ENCODE assay signal across 14 cellular contexts in genomic region chr1:167502719-167503452, GRCh38. TPM values are rescaled to one million over a fixed set of nuclear protein-coding genes. Genes with fewer than 3 reads are reported as not detected.
A peak's percentile ranks its signal among the peaks of the same experiment; 100 is the strongest.
DNase-seq lines count a peak whose midpoint lies in the region; ATAC-seq lines count a peak whose summit lies in the region.
"Had no signal": no experiment of that assay in that cellular context is flagged by ENCODE, and none has a peak within 500 bp of the region (broad histone marks: within the 10 kb centered on the region; RNA-seq: fewer than 3 reads in every experiment).

No MANE protein-coding gene starts in this region.

- peak overlapping the region; percentile 69 for H3K4me3 Mint-ChIP-seq in activated T-helper 1 cell treated with anti-CD3 and anti-CD28 coated beads, Interleukin-12 subunit alpha, Interleukin-12 subunit beta, Interleukin-2, Interleukin-4 antibody, amounts not matched to agents 30 ng/mL and 10 ng/mL and 1 ng/mL, durations not matched to agents 14 hours and 24 hours and 36 hours
- peak overlapping the region; percentile 55 to 91 (median 85) for H3K4me3 Mint-ChIP-seq in immature natural killer cell

- H3K36me3 Mint-ChIP-seq in activated T-helper 1 cell treated with anti-CD3 and anti-CD28 coated beads, Interleukin-12 subunit alpha, Interleukin-12 subunit beta, Interleukin-2, Interleukin-4 antibody, amounts not matched to agents 30 ng/mL and 10 ng/mL and 1 ng/mL, durations not matched to agents 14 hours and 24 hours and 36 hours (ENCODE audit: low read depth) = peaks cover 50% of the 10 kb centered on the region
- peaks cover 46 to 68% (median 55%) of the 10 kb centered on the region in 3 donors for H3K36me3 Mint-ChIP-seq in immature natural killer cell

- peak; percentile 27 for DNase-seq in DMS 273 (lab: John Stamatoyannopoulos, UW; ENCODE audit: unreplicated experiment)
- DNase-seq in DMS 273 treated with DMSO at 0.1 percent for 48 hours (lab: John Stamatoyannopoulos, UW) = no peak
- peak; percentile 53 for DNase-seq in G401 (ENCODE audit: low spot score)
- DNase-seq in activated T-helper 1 cell treated with anti-CD3 and anti-CD28 coated beads, Interleukin-12 subunit alpha, Interleukin-12 subunit beta, Interleukin-2, Interleukin-4 antibody, amounts not matched to agents 30 ng/mL and 10 ng/mL and 1 ng/mL, durations not matched to agents 14 hours and 24 hours and 36 hours (ENCODE audit: low spot score) = no peak
- peak in 2 of 3 donors; percentile 3 to 4 for DNase-seq in immature natural killer cell
- DNase-seq in dermis blood vessel endothelial cell = no peak
- DNase-seq: aorta, cortex of kidney, hippocampal formation, left ventricle myocardium inferior had no signal

- peak overlapping the region; percentile 82 for H3K27ac Mint-ChIP-seq in activated T-helper 1 cell treated with anti-CD3 and anti-CD28 coated beads, Interleukin-12 subunit alpha, Interleukin-12 subunit beta, Interleukin-2, Interleukin-4 antibody, amounts not matched to agents 30 ng/mL and 10 ng/mL and 1 ng/mL, durations not matched to agents 14 hours and 24 hours and 36 hours
- peak overlapping the region; percentile 95 to 100 (median 98) for H3K27ac Mint-ChIP-seq in immature natural killer cell

- H3K9me3 Mint-ChIP-seq in activated T-helper 1 cell treated with anti-CD3 and anti-CD28 coated beads, Interleukin-12 subunit alpha, Interleukin-12 subunit beta, Interleukin-2, Interleukin-4 antibody, amounts not matched to agents 30 ng/mL and 10 ng/mL and 1 ng/mL, durations not matched to agents 14 hours and 24 hours and 36 hours = no peaks in the 10 kb centered on the region
- H3K9me3 Mint-ChIP-seq in immature natural killer cell = no peaks in the 10 kb centered on the region

- in situ Hi-C loops in G401 (cut with HindIII; ENCODE audit: low sequenced_read_pairs) = no loop called here

- ATAC-seq in HG02623 (IDR thresholded peaks at IDR 0.05; ENCODE audit: unreplicated experiment) = no peak
- ATAC-seq in HG03460 (IDR thresholded peaks at IDR 0.05; ENCODE audit: unreplicated experiment) = no peak

- H3K27me3 Mint-ChIP-seq in activated T-helper 1 cell treated with anti-CD3 and anti-CD28 coated beads, Interleukin-12 subunit alpha, Interleukin-12 subunit beta, Interleukin-2, Interleukin-4 antibody, amounts not matched to agents 30 ng/mL and 10 ng/mL and 1 ng/mL, durations not matched to agents 14 hours and 24 hours and 36 hours (ENCODE audit: insufficient read depth) = no peaks in the 10 kb centered on the region
- peaks cover 4 to 64% (median 55%) of the 10 kb centered on the region in 3 donors for H3K27me3 Mint-ChIP-seq in immature natural killer cell (ENCODE audit: low read depth in 3 of 3)

- intact Hi-C loops in activated T-helper 1 cell treated with anti-CD3 and anti-CD28 coated beads, Interleukin-12 subunit alpha, Interleukin-12 subunit beta, Interleukin-2, Interleukin-4 antibody, amounts not matched to agents 30 ng/mL and 10 ng/mL and 1 ng/mL, durations not matched to agents 14 hours and 24 hours and 36 hours (cut with micrococcal nuclease) = loop anchor here (2.0 to 5.0 kb wide), 2 partner anchors 14 to 129 kb away; partner anchors contain the start of gene RCSD1

- H3K4me1 Mint-ChIP-seq in activated T-helper 1 cell treated with anti-CD3 and anti-CD28 coated beads, Interleukin-12 subunit alpha, Interleukin-12 subunit beta, Interleukin-2, Interleukin-4 antibody, amounts not matched to agents 30 ng/mL and 10 ng/mL and 1 ng/mL, durations not matched to agents 14 hours and 24 hours and 36 hours (ENCODE audit: low read depth) = peaks cover 89% of the 10 kb centered on the region
- peaks cover 100% of the 10 kb centered on the region in 2 donors for H3K4me1 Mint-ChIP-seq in immature natural killer cell

RNA-seq across cellular contexts. Expression of gene CD247, which starts 15.4 kb away (rescaled TPM):
- 9.3 and 11.3 TPM in 2 replicates for total RNA-seq in G401 (2014; rRNA removed; shearing (Covaris generic))
- 237 and 238 TPM in 2 replicates for total RNA-seq in activated T-helper 1 cell treated with anti-CD3 and anti-CD28 coated beads, Interleukin-12 subunit alpha, Interleukin-12 subunit beta, Interleukin-2, Interleukin-4 antibody, amounts not matched to agents 30 ng/mL and 10 ng/mL and 1 ng/mL, durations not matched to agents 14 hours and 24 hours and 36 hours
- 1,000 to 10,000 TPM; 1,122 to 1,466 (median 1,335) TPM for polyA plus RNA-seq in immature natural killer cell
- total RNA-seq in dermis blood vessel endothelial cell = 0.09 TPM in 1 of 2 replicates, not detected in the other
- total RNA-seq: fibroblast of lung, SJSA1 had no signal
- polyA plus RNA-seq: fibroblast of lung had no signal

RNA-seq across cellular contexts. Expression of gene CREG1, which starts 50.7 kb away (rescaled TPM):
- total RNA-seq in G401 (2014; rRNA removed; shearing (Covaris generic)) = 1,472 and 1,526 TPM in 2 replicates
- 15.3 and 16.8 TPM in 2 replicates for total RNA-seq in activated T-helper 1 cell treated with anti-CD3 and anti-CD28 coated beads, Interleukin-12 subunit alpha, Interleukin-12 subunit beta, Interleukin-2, Interleukin-4 antibody, amounts not matched to agents 30 ng/mL and 10 ng/mL and 1 ng/mL, durations not matched to agents 14 hours and 24 hours and 36 hours
- 10 to 100 TPM; 12.4 to 18.0 (median 14.7) TPM for polyA plus RNA-seq in immature natural killer cell
- 58.1 and 71.5 TPM in 2 replicates for total RNA-seq in dermis blood vessel endothelial cell

Comparison
In these comparisons a context has a peak if more than half of its experiments do, and no peak if none do; other contexts are left out.
1. DNase-seq: peak in DMS 273 (single experiment), G401 (single experiment) and immature natural killer cell (2 of 3); none in DMS 273 treated with DMSO at 0.1 percent for 48 hours (single experiment), activated T-helper 1 cell treated with anti-CD3 and anti-CD28 coated beads, Interleukin-12 subunit alpha, Interleukin-12 subunit beta, Interleukin-2, Interleukin-4 antibody, amounts not matched to agents 30 ng/mL and 10 ng/mL and 1 ng/mL, durations not matched to agents 14 hours and 24 hours and 36 hours (single experiment) and dermis blood vessel endothelial cell (single experiment).
2. RNA of gene CD247, which starts 15.4 kb away (total RNA-seq): 237 to 238 TPM in activated T-helper 1 cell treated with anti-CD3 and anti-CD28 coated beads, Interleukin-12 subunit alpha, Interleukin-12 subunit beta, Interleukin-2, Interleukin-4 antibody, amounts not matched to agents 30 ng/mL and 10 ng/mL and 1 ng/mL, durations not matched to agents 14 hours and 24 hours and 36 hours; 9.3 to 11.3 TPM in G401 and 0.09 TPM in dermis blood vessel endothelial cell; every median in the first group is over 10 times any median in the second.
3. RNA of gene CREG1, which starts 50.7 kb away (total RNA-seq): 1,472 to 1,526 TPM in G401; 58.1 to 71.5 TPM in dermis blood vessel endothelial cell and 15.3 to 16.8 TPM in activated T-helper 1 cell treated with anti-CD3 and anti-CD28 coated beads, Interleukin-12 subunit alpha, Interleukin-12 subunit beta, Interleukin-2, Interleukin-4 antibody, amounts not matched to agents 30 ng/mL and 10 ng/mL and 1 ng/mL, durations not matched to agents 14 hours and 24 hours and 36 hours; every median in the first group is over 10 times any median in the second.